ENCODE assay signal across 30 cellular contexts in the genomic region with DNA sequence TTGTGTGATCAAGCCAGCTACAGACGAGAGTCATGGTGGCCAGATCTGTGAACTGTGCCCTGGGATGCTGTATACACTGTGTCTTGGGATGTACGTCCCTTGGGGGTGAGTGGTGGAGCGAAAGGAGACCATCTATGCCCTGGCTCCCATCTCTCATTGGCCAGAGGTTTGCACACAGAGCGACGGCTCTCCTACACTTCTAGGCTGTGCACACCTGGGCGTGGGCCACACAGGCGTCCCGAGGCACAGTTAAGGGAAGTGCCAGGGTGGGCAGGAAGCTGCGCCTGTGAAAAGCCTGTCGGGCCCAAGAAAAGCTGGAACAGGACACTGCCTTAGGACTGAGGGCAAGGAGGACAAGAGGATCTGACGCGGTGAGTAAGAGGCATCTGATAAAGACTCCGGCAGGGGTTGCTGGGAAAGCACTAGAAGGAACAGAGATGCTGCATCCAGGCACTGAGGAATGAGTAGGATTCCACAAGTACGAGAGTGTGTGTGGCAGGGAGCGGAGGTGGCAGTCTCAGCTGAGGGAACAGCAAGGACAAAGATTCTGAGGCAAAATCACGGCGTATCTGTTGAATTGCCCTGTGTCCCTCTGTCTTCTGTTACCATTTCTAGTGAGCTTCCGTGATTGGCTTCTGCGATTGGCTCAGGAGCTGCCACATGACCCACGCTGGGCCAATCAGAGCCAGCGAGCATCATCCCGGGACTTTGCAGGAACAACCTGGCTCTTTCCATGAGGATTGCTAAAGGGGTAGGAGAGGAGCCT.
DNase-seq lines count a peak whose midpoint lies in the region; ATAC-seq, FAIRE-seq and TF ChIP-seq lines count a peak whose summit lies in the region.
"Had no signal": no experiment of that assay in that cellular context is flagged by ENCODE, and none has a peak within 500 bp of the region (broad histone marks: within the 10 kb centered on the region; RNA-seq: fewer than 3 reads in every experiment).

No MANE protein-coding gene starts in this region.

- TF ChIP-seq POLR2A in GM12892 (IDR thresholded peaks at IDR 0.05; ENCODE audit: low read depth, low read length) (no peak), vagina (IDR thresholded peaks at IDR 0.05) (no peak)

- H3K4me3 Mint-ChIP-seq in endodermal cell: no peak overlapping the region
- H3K4me3 Mint-ChIP-seq: activated naive CD8-positive, alpha-beta T cell treated with anti-CD3 and anti-CD28 coated beads, Interleukin-2, amount 10 ng/mL, durations not matched to agents 7 days and 5 days; activated T-cell treated with anti-CD3 and anti-CD28 coated beads, Interleukin-2, amount 50 U/mL, for 24 hours; mesothelial cell of epicardium; naive B cell had no signal

- no peak for ATAC-seq in HG03139 (IDR thresholded peaks at IDR 0.05; ENCODE audit: unreplicated experiment)

- H3K9me3 Mint-ChIP-seq in endodermal cell: no peaks in the 10 kb centered on the region
- H3K9me3 Mint-ChIP-seq: activated naive CD8-positive, alpha-beta T cell treated with anti-CD3 and anti-CD28 coated beads, Interleukin-2, amount 10 ng/mL, durations not matched to agents 7 days and 5 days; activated T-cell treated with anti-CD3 and anti-CD28 coated beads, Interleukin-2, amount 50 U/mL, for 24 hours; mesothelial cell of epicardium had no signal

- FAIRE-seq in GM12892 (lab: Jason Lieb, UNC): no peak
- FAIRE-seq: GM19239, H54 had no signal

- no peaks in the 10 kb centered on the region for H3K27me3 ChIP-seq in endodermal cell (ENCODE audit: control insufficient read depth, insufficient read depth, low read length, poor library complexity, severe bottlenecking)
- H3K27me3 ChIP-seq in vagina: no peaks in the 10 kb centered on the region
- H3K27me3 ChIP-seq: SJSA1 had no signal

- no peak overlapping the region for H3K9ac ChIP-seq in endodermal cell (ENCODE audit: extremely low read depth, low read length, poor library complexity, severe bottlenecking)

- H3K27ac Mint-ChIP-seq in endodermal cell: no peak overlapping the region
- H3K27ac Mint-ChIP-seq: activated naive CD8-positive, alpha-beta T cell treated with anti-CD3 and anti-CD28 coated beads, Interleukin-2, amount 10 ng/mL, durations not matched to agents 7 days and 5 days; activated T-cell treated with anti-CD3 and anti-CD28 coated beads, Interleukin-2, amount 50 U/mL, for 24 hours; mesothelial cell of epicardium; naive B cell had no signal

- no peaks in the 10 kb centered on the region for H3K4me1 ChIP-seq in endodermal cell (ENCODE audit: control insufficient read depth, insufficient read depth, low read length)
- H3K4me1 ChIP-seq in vagina: no peaks in the 10 kb centered on the region
- H3K4me1 ChIP-seq: prostate gland, transverse colon had no signal

- no peaks in the 10 kb centered on the region for H3K4me1 Mint-ChIP-seq in endodermal cell
- H3K4me1 Mint-ChIP-seq: activated naive CD8-positive, alpha-beta T cell treated with anti-CD3 and anti-CD28 coated beads, Interleukin-2, amount 10 ng/mL, durations not matched to agents 7 days and 5 days; naive B cell had no signal

- peak; percentile 33 for DNase-seq in HEK293T (ENCODE audit: extremely low spot score)
- peak; percentile 60 for DNase-seq in RPMI7951 (ENCODE audit: low read depth)
- peak; percentile 71 for DNase-seq in endodermal cell
- peak; percentile 14 for DNase-seq in putamen (ENCODE audit: low spot score)
- DNase-seq in GM12892 (ENCODE audit: insufficient read length): no peak
- DNase-seq in vagina (ENCODE audit: extremely low spot score in 2 of 2): no peak
- DNase-seq: activated CD4-positive, alpha-beta T cell treated with anti-CD3 and anti-CD28 coated beads, Interleukin-2, amount 50 U/mL, for 1 hour; activated CD4-positive, CD25-positive, alpha-beta regulatory T cell; activated effector memory CD4-positive, alpha-beta T cell treated with anti-CD3 and anti-CD28 coated beads, Interleukin-2, amount 50 U/mL, for 16 hours; activated naive CD8-positive, alpha-beta T cell treated with anti-CD3 and anti-CD28 coated beads, Interleukin-2, amount 10 ng/mL, durations not matched to agents 7 days and 5 days; activated T-cell treated with anti-CD3 and anti-CD28 coated beads, Interleukin-2, amount 50 U/mL, for 24 hours; C1 segment of cervical spinal cord; COR-L47; cortex of kidney; DMS79 treated with DMSO at 0.1 percent for 48 hours; effector memory CD4-positive, alpha-beta T cell; kidney glomerular epithelial cell; naive B cell; NCI-H146; NCI-H446 treated with DMSO at 0.1 percent for 48 hours; NCI-H774; stimulated activated CD4-positive, alpha-beta T cell treated with anti-CD3 and anti-CD28 coated beads, Interleukin-4, amount 100 ng/mL, for 4 hours; transverse colon had no signal

- no peaks in the 10 kb centered on the region for H3K27me3 Mint-ChIP-seq in endodermal cell (ENCODE audit: insufficient read depth)

- H3K9me3 ChIP-seq in endodermal cell (ENCODE audit: control insufficient read depth, low read length): no peaks in the 10 kb centered on the region
- H3K9me3 ChIP-seq in vagina: no peaks in the 10 kb centered on the region
- H3K9me3 ChIP-seq: prostate gland, SJSA1, transverse colon had no signal

- CTCF ChIA-PET in HEK293T (lab: Yijun Ruan, JAX): interaction anchor here (0.6 kb wide), 1 partner anchor 1687 kb away, joined by 3 read pairs; no protein-coding TSS in a partner anchor

- H3K36me3 Mint-ChIP-seq in endodermal cell (ENCODE audit: low read depth): no peaks in the 10 kb centered on the region
- H3K36me3 Mint-ChIP-seq: activated naive CD8-positive, alpha-beta T cell treated with anti-CD3 and anti-CD28 coated beads, Interleukin-2, amount 10 ng/mL, durations not matched to agents 7 days and 5 days; mesothelial cell of epicardium; naive B cell had no signal

- intact Hi-C loops in vagina (cut with DNase I): no loop called here

- H3K4me3 ChIP-seq in endodermal cell (ENCODE audit: low read length): no peak overlapping the region
- H3K4me3 ChIP-seq in vagina: no peak overlapping the region
- H3K4me3 ChIP-seq: prostate gland, SJSA1, transverse colon had no signal

- TF ChIP-seq CTCF in endodermal cell (conservative IDR thresholded peaks at IDR 0.05) (no peak), vagina (IDR thresholded peaks at IDR 0.05) (no peak)

- 93 to 95% methylated on average over 18 to 22 of the region's 22 CpGs for WGBS in endodermal cell (ENCODE audit: insufficient coverage in 1 of 2, insufficient read length in 1 of 2), 2 experiments

- H3K36me3 ChIP-seq in endodermal cell (ENCODE audit: control insufficient read depth, insufficient read depth, low read length) (no peaks in the 10 kb centered on the region), vagina (no peaks in the 10 kb centered on the region)
- H3K36me3 ChIP-seq: prostate gland, SJSA1, transverse colon had no signal

- no peak overlapping the region for H3K27ac ChIP-seq in endodermal cell (ENCODE audit: low read depth, low read length)
- H3K27ac ChIP-seq in vagina: no peak overlapping the region
- H3K27ac ChIP-seq: prostate gland, RWPE1, SJSA1, transverse colon had no signal

- POLR2A ChIA-PET in HEK293T (lab: Yijun Ruan, JAX): no interaction called here

TF ChIP-seq in HEK293T, 16 proteins besides CTCF, POLR2A, EP300 and RAD21:
- TF ChIP-seq FOXK2 (IDR thresholded peaks at IDR 0.05) (no peak), SP1 (IDR thresholded peaks at IDR 0.05) (no peak), ARNT (IDR thresholded peaks at IDR 0.05) (no peak), TARDBP (IDR thresholded peaks at IDR 0.05) (no peak), L3MBTL2 (conservative IDR thresholded peaks at IDR 0.05) (no peak), PKNOX1 (IDR thresholded peaks at IDR 0.05) (no peak), ELF4 (IDR thresholded peaks at IDR 0.05) (no peak), NFRKB (IDR thresholded peaks at IDR 0.05) (no peak), HDGF (IDR thresholded peaks at IDR 0.05; ENCODE audit: borderline replicate concordance) (no peak), FOXM1 (IDR thresholded peaks at IDR 0.05; ENCODE audit: borderline replicate concordance) (no peak), LEF1 (IDR thresholded peaks at IDR 0.05; ENCODE audit: borderline replicate concordance) (no peak), CTBP1 (IDR thresholded peaks at IDR 0.05; ENCODE audit: borderline replicate concordance) (no peak), SUZ12 (IDR thresholded peaks at IDR 0.05) (no peak), FOXA1 (IDR thresholded peaks at IDR 0.05) (no peak), BHLHE40 (IDR thresholded peaks at IDR 0.05; ENCODE audit: borderline replicate concordance) (no peak), ZNF384 (IDR thresholded peaks at IDR 0.05) (no peak)

Comparison
In these comparisons a context has a peak if more than half of its experiments do, and no peak if none do; other contexts are left out.
1. DNase-seq: peak in HEK293T (single experiment), RPMI7951 (single experiment), endodermal cell (single experiment) and putamen (single experiment); none in GM12892 (single experiment) and vagina (0 of 2).